In the genomic region with DNA sequence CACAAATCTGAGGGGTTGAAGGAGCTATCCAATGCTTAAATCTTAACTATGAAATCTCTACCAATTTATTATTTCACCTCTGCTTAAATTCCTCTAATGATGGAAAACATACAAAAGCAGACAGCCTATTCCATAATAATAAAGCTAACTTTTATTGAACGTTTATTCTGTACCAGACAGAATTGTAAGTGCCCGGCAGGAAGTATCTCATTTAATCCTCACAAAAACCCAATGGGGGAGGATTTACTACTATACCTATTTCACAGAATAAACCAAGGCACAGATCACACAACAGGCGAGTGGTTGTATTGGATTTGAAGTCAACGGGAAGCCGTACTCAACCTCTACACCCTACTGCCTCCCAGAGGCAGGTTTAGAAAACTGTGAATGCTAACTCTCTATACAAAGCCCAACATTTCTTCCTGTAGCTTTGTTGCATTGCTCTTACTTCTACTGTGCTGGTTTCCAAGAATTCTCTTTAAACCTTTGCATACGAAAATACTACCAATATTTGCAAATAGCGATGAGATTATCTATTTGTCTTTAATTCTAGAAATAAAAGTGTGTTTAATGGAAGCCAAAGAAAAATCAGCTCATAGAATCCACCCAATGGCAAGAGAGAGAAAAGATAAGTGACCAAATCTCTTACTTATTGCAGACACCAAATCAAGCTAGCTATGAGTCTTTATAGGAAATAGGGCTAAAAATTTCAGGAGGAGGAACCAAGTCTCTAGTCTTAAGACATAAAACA, we compare ENCODE assay signal across 8 cellular contexts. TPM values are rescaled to one million over a fixed set of nuclear protein-coding genes. Genes with fewer than 3 reads are reported as not detected.
DNase-seq lines count a peak whose midpoint lies in the region; ATAC-seq lines count a peak whose summit lies in the region.

No MANE protein-coding gene starts in this region.

- H3K36me3 ChIP-seq in CD8-positive, alpha-beta memory T cell (ENCODE audit: insufficient read depth, low read length) = no peaks in the 10 kb centered on the region

- POLR2A ChIA-PET in CD8-positive, alpha-beta memory T cell (lab: Charles Lee) = no interaction called here

- peaks cover 1 to 3% of the 10 kb centered on the region in 2 donors for H3K27me3 Mint-ChIP-seq in CD8-positive, alpha-beta memory T cell
- peaks cover 29% of the 10 kb centered on the region for H3K27me3 Mint-ChIP-seq in activated T-helper 1 cell treated with anti-CD3 and anti-CD28 coated beads, Interleukin-12 subunit alpha, Interleukin-12 subunit beta, Interleukin-2, Interleukin-4 antibody, amounts not matched to agents 30 ng/mL and 10 ng/mL and 1 ng/mL, durations not matched to agents 14 hours and 24 hours and 36 hours (ENCODE audit: insufficient read depth)

- no peaks in the 10 kb centered on the region for H3K36me3 Mint-ChIP-seq in CD8-positive, alpha-beta memory T cell
- H3K36me3 Mint-ChIP-seq in activated T-helper 1 cell treated with anti-CD3 and anti-CD28 coated beads, Interleukin-12 subunit alpha, Interleukin-12 subunit beta, Interleukin-2, Interleukin-4 antibody, amounts not matched to agents 30 ng/mL and 10 ng/mL and 1 ng/mL, durations not matched to agents 14 hours and 24 hours and 36 hours (ENCODE audit: low read depth) = no peaks in the 10 kb centered on the region

- H3K27ac ChIP-seq in CD8-positive, alpha-beta memory T cell (ENCODE audit: low read depth, low read length) = no peak overlapping the region

- H3K4me3 Mint-ChIP-seq in CD8-positive, alpha-beta memory T cell = no peak overlapping the region
- H3K4me3 Mint-ChIP-seq in activated T-helper 1 cell treated with anti-CD3 and anti-CD28 coated beads, Interleukin-12 subunit alpha, Interleukin-12 subunit beta, Interleukin-2, Interleukin-4 antibody, amounts not matched to agents 30 ng/mL and 10 ng/mL and 1 ng/mL, durations not matched to agents 14 hours and 24 hours and 36 hours = no peak overlapping the region

- peak; percentile 93 for ATAC-seq in GM18861 (IDR thresholded peaks at IDR 0.05; ENCODE audit: unreplicated experiment)
- ATAC-seq in HG03095 (IDR thresholded peaks at IDR 0.05; ENCODE audit: unreplicated experiment) = peak; percentile 87

- no peaks in the 10 kb centered on the region for H3K27me3 ChIP-seq in CD8-positive, alpha-beta memory T cell (ENCODE audit: insufficient read depth, low read length, poor library complexity, severe bottlenecking)

- no peak overlapping the region for H3K27ac Mint-ChIP-seq in CD8-positive, alpha-beta memory T cell
- no peak overlapping the region for H3K27ac Mint-ChIP-seq in activated T-helper 1 cell treated with anti-CD3 and anti-CD28 coated beads, Interleukin-12 subunit alpha, Interleukin-12 subunit beta, Interleukin-2, Interleukin-4 antibody, amounts not matched to agents 30 ng/mL and 10 ng/mL and 1 ng/mL, durations not matched to agents 14 hours and 24 hours and 36 hours

- peaks cover 0 to 6% (median 2%) of the 10 kb centered on the region in 3 donors for H3K4me1 Mint-ChIP-seq in CD8-positive, alpha-beta memory T cell
- H3K4me1 Mint-ChIP-seq in activated T-helper 1 cell treated with anti-CD3 and anti-CD28 coated beads, Interleukin-12 subunit alpha, Interleukin-12 subunit beta, Interleukin-2, Interleukin-4 antibody, amounts not matched to agents 30 ng/mL and 10 ng/mL and 1 ng/mL, durations not matched to agents 14 hours and 24 hours and 36 hours (ENCODE audit: low read depth) = no peaks in the 10 kb centered on the region

- H3K9me3 Mint-ChIP-seq in CD8-positive, alpha-beta memory T cell = no peaks in the 10 kb centered on the region
- H3K9me3 Mint-ChIP-seq in activated T-helper 1 cell treated with anti-CD3 and anti-CD28 coated beads, Interleukin-12 subunit alpha, Interleukin-12 subunit beta, Interleukin-2, Interleukin-4 antibody, amounts not matched to agents 30 ng/mL and 10 ng/mL and 1 ng/mL, durations not matched to agents 14 hours and 24 hours and 36 hours = no peaks in the 10 kb centered on the region

- no peaks in the 10 kb centered on the region for H3K4me1 ChIP-seq in CD8-positive, alpha-beta memory T cell (ENCODE audit: insufficient read depth, low read length)

- no peak overlapping the region for H3K4me3 ChIP-seq in CD8-positive, alpha-beta memory T cell (ENCODE audit: low read length)

- intact Hi-C loops in activated T-helper 1 cell treated with anti-CD3 and anti-CD28 coated beads, Interleukin-12 subunit alpha, Interleukin-12 subunit beta, Interleukin-2, Interleukin-4 antibody, amounts not matched to agents 30 ng/mL and 10 ng/mL and 1 ng/mL, durations not matched to agents 14 hours and 24 hours and 36 hours (cut with micrococcal nuclease) = loop anchor here (1.0 to 5.0 kb wide), 6 partner anchors 56 to 348 kb away; no protein-coding TSS in a partner anchor

- CTCF ChIA-PET in CD8-positive, alpha-beta memory T cell (lab: Charles Lee) = interaction anchor here (0.6 to 3.1 kb wide), 20 partner anchors 9 to 595 kb away, joined by 3 to 17 read pairs (median 4); partner anchors contain the start of genes C1orf53 and DENND1B

- no peaks in the 10 kb centered on the region for H3K9me3 ChIP-seq in CD8-positive, alpha-beta memory T cell (ENCODE audit: low read length)

- DNase-seq in CD8-positive, alpha-beta memory T cell = peak; percentile 3 to 51 (median 36)
- DNase-seq in NCI-H69 (lab: John Stamatoyannopoulos, UW) (peak; percentile 87), glomerular endothelial cell (ENCODE audit: extremely low read depth, low read depth, low spot score) (peak; percentile 39), putamen (ENCODE audit: low spot score) (peak; percentile 21), NCI-H2029 treated with DMSO at 0.1 percent for 48 hours (lab: John Stamatoyannopoulos, UW) (no peak)
- DNase-seq in activated T-helper 1 cell treated with anti-CD3 and anti-CD28 coated beads, Interleukin-12 subunit alpha, Interleukin-12 subunit beta, Interleukin-2, Interleukin-4 antibody, amounts not matched to agents 30 ng/mL and 10 ng/mL and 1 ng/mL, durations not matched to agents 14 hours and 24 hours and 36 hours (ENCODE audit: low spot score) = peak; percentile 25

RNA-seq across cellular contexts. Expression of gene C1orf53, which starts 33.5 kb away (rescaled TPM):
- total RNA-seq in CD8-positive, alpha-beta memory T cell = 1 to 10 TPM; 2.9 TPM
- polyA plus RNA-seq in CD8-positive, alpha-beta memory T cell = not detected
- total RNA-seq in activated T-helper 1 cell treated with anti-CD3 and anti-CD28 coated beads, Interleukin-12 subunit alpha, Interleukin-12 subunit beta, Interleukin-2, Interleukin-4 antibody, amounts not matched to agents 30 ng/mL and 10 ng/mL and 1 ng/mL, durations not matched to agents 14 hours and 24 hours and 36 hours = 0.81 and 1.3 TPM in 2 replicates
- 0.34 and 3.1 TPM in 2 replicates for total RNA-seq in glomerular endothelial cell

RNA-seq across cellular contexts. Expression of gene LHX9, which starts 48.2 kb away (rescaled TPM):
- total RNA-seq in CD8-positive, alpha-beta memory T cell = under 1 TPM in 1 of 2 experiments, not detected in 1; 0.07 TPM
- not detected for polyA plus RNA-seq in CD8-positive, alpha-beta memory T cell
- total RNA-seq in activated T-helper 1 cell treated with anti-CD3 and anti-CD28 coated beads, Interleukin-12 subunit alpha, Interleukin-12 subunit beta, Interleukin-2, Interleukin-4 antibody, amounts not matched to agents 30 ng/mL and 10 ng/mL and 1 ng/mL, durations not matched to agents 14 hours and 24 hours and 36 hours = not detected in 2 replicates
- not detected in 2 replicates for total RNA-seq in glomerular endothelial cell
